8 cellular contexts compared by ENCODE assay signal in the genomic region with DNA sequence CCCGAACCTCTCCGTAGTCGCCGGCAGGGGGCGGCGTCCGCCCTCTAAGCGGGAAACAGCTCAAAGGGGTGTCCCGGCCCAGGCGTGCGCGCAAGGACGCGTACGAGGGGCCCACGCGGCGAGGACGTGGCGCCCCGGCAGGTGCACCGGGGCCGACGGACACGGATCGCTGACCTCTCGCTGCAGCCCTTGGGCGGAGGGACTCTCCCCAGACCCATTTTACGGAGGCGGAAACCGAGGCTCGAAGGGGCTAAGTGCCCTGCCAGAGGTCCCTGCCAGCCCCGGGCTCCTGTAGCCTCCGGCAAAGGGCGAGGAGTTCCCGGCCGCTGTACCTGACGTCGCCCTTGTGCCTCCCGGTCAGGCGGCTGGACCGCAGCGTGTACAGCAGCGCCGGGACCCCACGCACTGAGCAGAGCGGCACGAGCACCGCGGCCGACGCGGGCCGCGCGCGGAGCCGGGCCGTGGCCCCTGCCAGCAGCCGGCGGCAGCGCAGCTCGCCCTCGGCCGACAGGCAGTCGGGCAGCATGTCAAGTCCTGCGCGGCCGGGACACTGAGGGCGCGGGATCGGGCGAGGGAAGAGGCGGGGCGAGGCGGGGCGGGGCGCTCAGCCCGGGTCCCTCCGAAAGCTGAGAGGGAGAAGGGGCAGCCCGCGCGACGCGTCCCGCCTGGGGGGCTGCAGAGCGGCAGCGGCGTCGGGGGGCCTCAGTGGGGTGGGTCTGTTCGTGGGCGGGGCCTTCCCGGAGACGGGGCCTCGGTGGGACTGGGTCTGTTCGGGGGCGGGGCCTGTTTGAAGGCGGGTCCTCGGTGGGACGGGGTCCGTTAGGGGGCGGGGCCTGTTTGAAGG. TPM values are rescaled to one million over a fixed set of nuclear protein-coding genes. Genes with fewer than 3 reads are reported as not detected.
DNase-seq lines count a peak whose midpoint lies in the region; ATAC-seq and TF ChIP-seq lines count a peak whose summit lies in the region.

NUDT8 (minus strand) TSS at position 552 of the 844 bp plus-strand sequence; CDS start at position 526, 26 bp downstream.

- H3K27ac ChIP-seq in GM23248 (peak within 1 kb of the TSS; percentile 33), adipose tissue (ENCODE audit: low read depth, low read length) (no peak within 1 kb of the TSS), heart right ventricle (peak within 1 kb of the TSS; percentile 79 to 98 (median 92))

- H3K27me3 ChIP-seq in GM23248 (replicated peaks; ENCODE audit: insufficient read depth) (no peaks in the 10 kb centered on the region), heart right ventricle (no peaks in the 10 kb centered on the region)

- no peaks in the 10 kb centered on the region for H3K79me2 ChIP-seq in GM23248 (ENCODE audit: insufficient read depth)

- H3K4me2 ChIP-seq in GM23248 (ENCODE audit: unreplicated experiment): peak within 1 kb of the TSS; percentile 88

- no peaks in the 10 kb centered on the region for H4K20me1 ChIP-seq in GM23248 (ENCODE audit: insufficient read depth)

- peak within 1 kb of the TSS; percentile 77 for H3K9ac ChIP-seq in GM23248

- H3F3A ChIP-seq in GM23248 (ENCODE audit: insufficient read depth): no peaks in the 10 kb centered on the region

- TF ChIP-seq CTCF in heart right ventricle (IDR thresholded peaks at IDR 0.05) (peak; percentile 82 to 94 (median 91)), progenitor cell of endocrine pancreas (IDR thresholded peaks at IDR 0.05; ENCODE audit: unreplicated experiment) (peak; percentile 90)

- H3K4me1 ChIP-seq in GM23248 (ENCODE audit: insufficient read depth): no peaks in the 10 kb centered on the region
- H3K4me1 ChIP-seq in heart right ventricle: peaks cover 0 to 30% (median 19%) of the 10 kb centered on the region in 9 donors

- peak; percentile 32 to 86 (median 63) for ATAC-seq in heart right ventricle

- H3K9me2 ChIP-seq in GM23248 (ENCODE audit: insufficient read depth): no peaks in the 10 kb centered on the region

- H3K27ac Mint-ChIP-seq in progenitor cell of endocrine pancreas: peak within 1 kb of the TSS; percentile 96

- H3K27me3 Mint-ChIP-seq in progenitor cell of endocrine pancreas: no peaks in the 10 kb centered on the region

- peak within 1 kb of the TSS; percentile 78 for H3K4me3 Mint-ChIP-seq in progenitor cell of endocrine pancreas (ENCODE audit: low read depth)

- 1% methylated on average over 64 to 96 of the region's 102 CpGs for WGBS in GM23248 (ENCODE audit: low coverage in 1 of 2, low lambda C conversion rate in 2 of 2, missing lambda C conversion rate in 2 of 2), 2 experiments
- WGBS in adipose tissue, 3 donors: 0 to 1% (median 0%) methylated on average over 83 to 101 of the region's 102 CpGs
- WGBS in heart right ventricle, 2 donors: 0 to 1% methylated on average over 86 to 102 of the region's 102 CpGs

- H3K36me3 ChIP-seq in GM23248 (ENCODE audit: low read depth) (no peaks in the 10 kb centered on the region), heart right ventricle (no peaks in the 10 kb centered on the region)

- peak within 1 kb of the TSS; percentile 91 for H2AFZ ChIP-seq in GM23248

- peak; percentile 92 for DNase-seq in GM03348 (ENCODE audit: low spot score)
- peak; percentile 92 for DNase-seq in GM23248
- peak; percentile 66 for DNase-seq in LHCN-M2 (ENCODE audit: low read depth)
- DNase-seq in SW480 (ENCODE audit: low spot score): peak; percentile 80
- DNase-seq in heart right ventricle: peak; percentile 71 to 88
- peak; percentile 68 for DNase-seq in progenitor cell of endocrine pancreas (ENCODE audit: low spot score, unreplicated experiment)
- DNase-seq in ureter (ENCODE audit: low spot score): peak; percentile 84

- peaks cover 4% of the 10 kb centered on the region for H3K36me3 Mint-ChIP-seq in progenitor cell of endocrine pancreas (ENCODE audit: insufficient read depth)

- H3K4me3 ChIP-seq in GM23248 (peak within 1 kb of the TSS; percentile 79), heart right ventricle (peak within 1 kb of the TSS; percentile 47 to 80 (median 64))

- H3K9me3 ChIP-seq in GM23248 (ENCODE audit: low read depth): no peaks in the 10 kb centered on the region
- no peaks in the 10 kb centered on the region for H3K9me3 ChIP-seq in heart right ventricle

- intact Hi-C loops in heart right ventricle (cut with DNase I): loop anchor here in 4 of 10 donors (2.0 to 10.0 kb wide), 4 partner anchors 23 to 175 kb away; partner anchors contain the start of gene NDUFV1 (in 1 of the 4)

- H3K4me1 Mint-ChIP-seq in progenitor cell of endocrine pancreas (ENCODE audit: low read depth): peaks cover 7% of the 10 kb centered on the region

- in situ Hi-C loops in GM23248 (cut with MboI): no loop called here

- H3K9me3 Mint-ChIP-seq in progenitor cell of endocrine pancreas (ENCODE audit: low read depth): peaks cover 6% of the 10 kb centered on the region

RNA-seq across cellular contexts. Expression of gene NUDT8, which starts in this region (rescaled TPM):
- total RNA-seq in GM23248 (2014; rRNA removed; shearing (Covaris generic)): 2.0 and 4.8 TPM in 2 replicates
- 4.1 TPM in 2 replicates for polyA plus RNA-seq in GM23248 (2016; fragmentation: Nextera tagmentation; extraction: Ambion mirVana)
- total RNA-seq in LHCN-M2 (2014; rRNA removed): 7.5 and 19.8 TPM in 2 replicates
- polyA plus RNA-seq in LHCN-M2 (2012): 8.6 TPM
- polyA plus RNA-seq in adipose tissue: 10 to 100 TPM in 2 of 3 donors, 1 to 10 TPM in 1; 9.8 to 37.1 (median 11.0) TPM
- 10 to 100 TPM; 40.5 to 93.4 (median 51.7) TPM for total RNA-seq in heart right ventricle
- 100 to 1,000 TPM in 1 of 2 donors, 10 to 100 TPM in 1; 48.1 to 107 TPM for polyA plus RNA-seq in heart right ventricle
- 5.1 and 6.3 TPM in 2 replicates for total RNA-seq in progenitor cell of endocrine pancreas
- total RNA-seq in ureter: 6.9 TPM
